Comparison of ENCODE assay signal across 7 cellular contexts in the genomic region with DNA sequence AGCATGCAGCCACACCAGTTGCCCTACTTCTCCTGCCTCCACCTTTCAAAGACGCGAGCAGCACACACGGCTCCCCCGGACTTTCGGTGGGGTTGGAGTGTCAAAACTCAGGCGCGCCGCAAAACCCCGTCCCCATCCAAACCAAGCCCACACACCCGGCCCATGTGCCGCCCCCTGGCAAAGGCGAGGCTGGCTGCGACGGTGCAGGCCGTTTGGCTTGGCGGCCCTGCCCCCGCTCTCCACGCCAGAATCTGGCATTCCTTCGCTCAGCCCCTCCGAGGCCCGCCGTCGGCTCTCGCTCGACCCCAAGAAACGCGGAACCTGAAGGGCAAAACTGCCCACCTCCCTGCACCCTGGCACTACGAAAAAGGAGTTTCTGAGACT. TPM values are rescaled to one million over a fixed set of nuclear protein-coding genes. Genes with fewer than 3 reads are reported as not detected.
DNase-seq lines count a peak whose midpoint lies in the region; TF ChIP-seq lines count a peak whose summit lies in the region.
"Not testable (repeated sequence)": the region's sequence is repeated elsewhere in the genome, so short reads cannot be mapped to it uniquely, and the experiment has no call there.

No MANE protein-coding gene starts in this region.

- not testable (repeated sequence) for H3K79me1 ChIP-seq in H9 (ENCODE audit: insufficient read depth, low read depth, low read length, poor library complexity, severe bottlenecking)

- H2BK20ac ChIP-seq in H9 (ENCODE audit: low read depth, low read length, poor library complexity, severe bottlenecking) = not testable (repeated sequence)

- not testable (repeated sequence) for H3K4me1 ChIP-seq in H9 (ENCODE audit: insufficient read depth, low read length); SK-N-SH (ENCODE audit: control insufficient read depth in 1 of 2, insufficient read depth in 2 of 2, low read depth in 1 of 2, low read length in 1 of 2); iPS DF 6.9 (ENCODE audit: control insufficient read depth, insufficient read depth, low read length)

- not testable (repeated sequence) for H3K79me2 ChIP-seq in H9 (ENCODE audit: insufficient read depth, low read length)
- peaks cover 25% of the 10 kb centered on the region for H3K79me2 ChIP-seq in SK-N-SH (ENCODE audit: insufficient read depth)

- not testable (repeated sequence) for DNase-seq in H9; SK-N-SH; activated T-helper 2 cell treated with anti-CD3 and anti-CD28 coated beads, Interferon-gamma antibody, Interleukin-2, Interleukin-4, amounts not matched to agents 10 μg/mL and 5 μg/mL and 100 μg/mL, durations not matched to agents 14 hours and 24 hours and 36 hours (ENCODE audit: low spot score); coronary artery (ENCODE audit: low spot score); iPS DF 6.9 (ENCODE audit: low read depth, low spot score); neural crest cell (ENCODE audit: low read depth, low spot score)
- peak; percentile 2 for DNase-seq in stimulated activated CD8-positive, alpha-beta memory T cell treated with anti-CD3 and anti-CD28 coated beads, Interleukin-12 subunit alpha, Interleukin-12 subunit beta, amount 100 ng/mL, for 4 hours (ENCODE audit: low read depth)

- H3K14ac ChIP-seq in H9 (ENCODE audit: insufficient read depth, low read length) = not testable (repeated sequence)

- H3K27me3 Mint-ChIP-seq in H9 (ENCODE audit: low read depth); activated T-helper 2 cell treated with anti-CD3 and anti-CD28 coated beads, Interferon-gamma antibody, Interleukin-2, Interleukin-4, amounts not matched to agents 10 μg/mL and 5 μg/mL and 100 μg/mL, durations not matched to agents 14 hours and 24 hours and 36 hours (ENCODE audit: low read depth); neural crest cell (ENCODE audit: low read depth): not testable (repeated sequence)

- CTCF ChIA-PET in SK-N-SH (lab: Yijun Ruan, JAX) = not testable (repeated sequence)

- not testable (repeated sequence) for TF ChIP-seq RAD21 in SK-N-SH (IDR thresholded peaks at IDR 0.05; ENCODE audit: low read length)

- not testable (repeated sequence) for H3K18ac ChIP-seq in H9 (ENCODE audit: insufficient read length, low read depth, low read length)

- H2BK5ac ChIP-seq in H9 (ENCODE audit: insufficient read length, low read length) = not testable (repeated sequence)

- not testable (repeated sequence) for H3K9me2 ChIP-seq in SK-N-SH

- intact Hi-C loops in activated T-helper 2 cell treated with anti-CD3 and anti-CD28 coated beads, Interferon-gamma antibody, Interleukin-2, Interleukin-4, amounts not matched to agents 10 μg/mL and 5 μg/mL and 100 μg/mL, durations not matched to agents 14 hours and 24 hours and 36 hours (cut with micrococcal nuclease) = not testable (repeated sequence)

- not testable (repeated sequence) for H4K20me1 ChIP-seq in H9 (ENCODE audit: control insufficient read depth, insufficient read depth, insufficient read length)
- peaks cover 16% of the 10 kb centered on the region for H4K20me1 ChIP-seq in SK-N-SH (ENCODE audit: insufficient read depth)

- H3K56ac ChIP-seq in H9 (ENCODE audit: insufficient read length, low read depth, low read length) = not testable (repeated sequence)

- H4K5ac ChIP-seq in H9 (ENCODE audit: insufficient read length, low read depth, low read length) = not testable (repeated sequence)

- not testable (repeated sequence) for H3K9me3 Mint-ChIP-seq in H9; activated T-helper 2 cell treated with anti-CD3 and anti-CD28 coated beads, Interferon-gamma antibody, Interleukin-2, Interleukin-4, amounts not matched to agents 10 μg/mL and 5 μg/mL and 100 μg/mL, durations not matched to agents 14 hours and 24 hours and 36 hours; neural crest cell

- not testable (repeated sequence) for H3K4me2 ChIP-seq in H9 (ENCODE audit: insufficient read depth, insufficient read length, low read length)
- peak overlapping the region; percentile 69; the same call in 1 of the 2 replicates for H3K4me2 ChIP-seq in SK-N-SH

- H3K4ac ChIP-seq in H9 (ENCODE audit: low read depth, low read length) = not testable (repeated sequence)

- H3F3A ChIP-seq in SK-N-SH (replicated peaks; ENCODE audit: insufficient read depth) = not testable (repeated sequence)

- not testable (repeated sequence) for H3K36me3 Mint-ChIP-seq in H9 (ENCODE audit: insufficient read depth in 1 of 3, low read depth in 3 of 3); activated T-helper 2 cell treated with anti-CD3 and anti-CD28 coated beads, Interferon-gamma antibody, Interleukin-2, Interleukin-4, amounts not matched to agents 10 μg/mL and 5 μg/mL and 100 μg/mL, durations not matched to agents 14 hours and 24 hours and 36 hours (ENCODE audit: low read depth); neural crest cell (ENCODE audit: low read depth)

- not testable (repeated sequence) for H3K23me2 ChIP-seq in H9 (ENCODE audit: insufficient read length, low read depth, low read length, poor library complexity, severe bottlenecking)

- not testable (repeated sequence) for H2BK120ac ChIP-seq in H9 (ENCODE audit: low read depth, low read length, poor library complexity, severe bottlenecking)

- not testable (repeated sequence) for H3K27me3 ChIP-seq in H9 (ENCODE audit: insufficient read depth, low read length); SK-N-SH (ENCODE audit: insufficient read depth); iPS DF 6.9 (ENCODE audit: control insufficient read depth, insufficient read depth, low read length)

- H3K4me1 Mint-ChIP-seq in H9; activated T-helper 2 cell treated with anti-CD3 and anti-CD28 coated beads, Interferon-gamma antibody, Interleukin-2, Interleukin-4, amounts not matched to agents 10 μg/mL and 5 μg/mL and 100 μg/mL, durations not matched to agents 14 hours and 24 hours and 36 hours (ENCODE audit: low read depth); neural crest cell: not testable (repeated sequence)

- not testable (repeated sequence) for H4K91ac ChIP-seq in H9 (ENCODE audit: insufficient read length, low read depth, low read length)

- H3K27ac ChIP-seq in H9 (ENCODE audit: insufficient read length, low read depth, low read length); iPS DF 6.9 (ENCODE audit: low read length): not testable (repeated sequence)
- H3K27ac ChIP-seq in SK-N-SH (ENCODE audit: low read depth in 2 of 2, low read length in 1 of 2) (peak overlapping the region in 1 of 2 experiments; percentile 55; a peak in 2 of 4 replicates), coronary artery (peak overlapping the region; percentile 85 to 97)

- POLR2A ChIA-PET in SK-N-SH (lab: Yijun Ruan, JAX) = not testable (repeated sequence)

- not testable (repeated sequence) for H3T11ph ChIP-seq in H9 (ENCODE audit: low read length)

- peak overlapping the region; percentile 52 to 66 for H3K4me3 ChIP-seq in SK-N-SH (ENCODE audit: low read depth in 2 of 2, low read length in 1 of 2)
- peak overlapping the region; percentile 89 for H3K4me3 ChIP-seq in coronary artery
- peak overlapping the region; percentile 46; the same call in 1 of the 2 replicates for H3K4me3 ChIP-seq in iPS DF 6.9 (ENCODE audit: low read length)

- not testable (repeated sequence) for H3K23ac ChIP-seq in H9 (ENCODE audit: insufficient read length, low read depth, low read length)

- not testable (repeated sequence) for H2AFZ ChIP-seq in H9 (ENCODE audit: low read length); SK-N-SH (ENCODE audit: low read depth)

- H3K9ac ChIP-seq in H9 (ENCODE audit: extremely low read depth, insufficient read length, low read length) = not testable (repeated sequence)
- peak overlapping the region; percentile 89 for H3K9ac ChIP-seq in SK-N-SH

- H2BK15ac ChIP-seq in H9 (ENCODE audit: low read depth, low read length) = not testable (repeated sequence)

- not testable (repeated sequence) for H2AK5ac ChIP-seq in H9 (ENCODE audit: insufficient read length, low read length)

- not testable (repeated sequence) for H3K9me3 ChIP-seq in H9 (ENCODE audit: control insufficient read depth, low read depth, low read length); SK-N-SH; iPS DF 6.9 (ENCODE audit: control insufficient read depth, insufficient read depth, low read length)

- H3K4me3 Mint-ChIP-seq in H9 (peak overlapping the region; percentile 66 to 72), neural crest cell (peak overlapping the region; percentile 41)
- H3K4me3 Mint-ChIP-seq in activated T-helper 2 cell treated with anti-CD3 and anti-CD28 coated beads, Interferon-gamma antibody, Interleukin-2, Interleukin-4, amounts not matched to agents 10 μg/mL and 5 μg/mL and 100 μg/mL, durations not matched to agents 14 hours and 24 hours and 36 hours (ENCODE audit: low read depth) = peak overlapping the region; percentile 51

- H4K8ac ChIP-seq in H9 (replicated peaks; ENCODE audit: insufficient read length, low read depth, low read length) = not testable (repeated sequence)

- not testable (repeated sequence) for H2BK12ac ChIP-seq in H9 (ENCODE audit: insufficient read length, low read depth, low read length)

- not testable (repeated sequence) for H3K36me3 ChIP-seq in SK-N-SH (replicated peaks in 1 of 2; ENCODE audit: control insufficient read depth in 1 of 2, insufficient read depth in 2 of 2, low read length in 1 of 2); iPS DF 6.9 (ENCODE audit: control insufficient read depth, insufficient read depth, low read length)

- no CpG with 5 or more reads among the region's 28 CpGs for WGBS in H9 (ENCODE audit: extremely low coverage, insufficient read length, low lambda C conversion rate)
- WGBS in SK-N-SH (ENCODE audit: low lambda C conversion rate) = no CpG with 5 or more reads among the region's 28 CpGs
- WGBS in iPS DF 6.9 (ENCODE audit: insufficient coverage, insufficient read length) = no CpG with 5 or more reads among the region's 28 CpGs

- not testable (repeated sequence) for TF ChIP-seq CTCF in H9 (conservative IDR thresholded peaks at IDR 0.05); SK-N-SH (IDR thresholded peaks at IDR 0.05); coronary artery (IDR thresholded peaks at IDR 0.05); neural crest cell (conservative IDR thresholded peaks at IDR 0.05)

- not testable (repeated sequence) for TF ChIP-seq EP300 in SK-N-SH (IDR thresholded peaks at IDR 0.05; ENCODE audit: borderline replicate concordance in 1 of 2, low read depth in 1 of 2, low read length in 1 of 2)

- H3K27ac Mint-ChIP-seq in H9; activated T-helper 2 cell treated with anti-CD3 and anti-CD28 coated beads, Interferon-gamma antibody, Interleukin-2, Interleukin-4, amounts not matched to agents 10 μg/mL and 5 μg/mL and 100 μg/mL, durations not matched to agents 14 hours and 24 hours and 36 hours; neural crest cell (ENCODE audit: unreplicated experiment): not testable (repeated sequence)

RNA-seq across cellular contexts. Expression of a gene that starts 0.8 kb away (rescaled TPM):
- total RNA-seq in H9 (2021) = 50.1 and 53.7 TPM in 2 replicates
- polyA plus RNA-seq in SK-N-SH (2012; rRNA removed) = 23.0 and 23.3 TPM in 2 replicates
- 21.7 and 25.6 TPM in 2 replicates for polyA plus RNA-seq in SK-N-SH (2012; cell fraction: cytosol; rRNA removed)
- 34.8 and 48.1 TPM in 2 replicates for polyA plus RNA-seq in SK-N-SH (2012; cell fraction: nucleus; rRNA removed)
- 88.0 and 94.5 TPM in 2 replicates for total RNA-seq in activated T-helper 2 cell treated with anti-CD3 and anti-CD28 coated beads, Interferon-gamma antibody, Interleukin-2, Interleukin-4, amounts not matched to agents 10 μg/mL and 5 μg/mL and 100 μg/mL, durations not matched to agents 14 hours and 24 hours and 36 hours
- total RNA-seq in neural crest cell = 77.4 and 84.2 TPM in 2 replicates
